In the genomic region with DNA sequence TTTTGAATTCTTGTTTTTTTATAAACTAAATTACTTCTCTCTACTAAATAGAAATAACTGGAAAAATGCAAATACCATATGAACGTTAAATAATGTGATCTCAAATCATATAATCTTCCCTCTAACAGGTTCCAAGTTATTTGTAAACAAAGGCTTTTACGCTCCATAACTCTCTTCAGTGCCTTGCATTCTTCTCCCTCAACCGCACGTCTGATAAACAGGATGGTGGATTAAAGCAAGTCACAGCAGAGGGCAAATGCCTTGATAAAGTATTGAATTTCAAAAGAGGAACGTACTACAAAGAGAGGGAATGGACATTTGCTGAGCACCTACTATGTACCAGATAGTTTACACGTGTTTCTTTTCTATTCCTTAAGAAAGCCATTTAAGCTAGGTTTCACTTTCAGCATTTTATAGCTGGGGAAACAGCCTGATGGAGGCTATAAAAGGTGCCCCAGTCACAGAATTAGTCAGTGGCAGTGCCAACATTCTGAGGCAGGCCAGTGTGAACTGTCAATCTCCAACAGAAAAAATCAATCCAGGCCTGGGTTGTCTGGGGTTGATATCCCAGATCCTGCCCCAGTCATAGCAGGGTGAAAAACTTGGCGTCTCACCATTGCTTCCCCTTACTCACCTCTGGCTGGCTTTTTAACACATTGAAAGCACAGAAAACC, we compare ENCODE assay signal across 21 cellular contexts. TPM values are rescaled to one million over a fixed set of nuclear protein-coding genes. Genes with fewer than 3 reads are reported as not detected.
DNase-seq lines count a peak whose midpoint lies in the region; ATAC-seq, FAIRE-seq and TF ChIP-seq lines count a peak whose summit lies in the region.
"Had no signal": no experiment of that assay in that cellular context is flagged by ENCODE, and none has a peak within 500 bp of the region (broad histone marks: within the 10 kb centered on the region; RNA-seq: fewer than 3 reads in every experiment).

No MANE protein-coding gene starts in this region.

- intact Hi-C loops in colonic mucosa (cut with DNase I) (no loop called here), CD14-positive monocyte (cut with micrococcal nuclease) (no loop called here)

- no peak overlapping the region for H3K4me3 Mint-ChIP-seq in GM23338
- H3K4me3 Mint-ChIP-seq in stimulated activated effector memory CD8-positive, alpha-beta T cell treated with anti-CD3 and anti-CD28 coated beads, Interleukin-12 subunit alpha, Interleukin-12 subunit beta, amount 100 ng/mL, for 72 hours = no peak overlapping the region
- H3K4me3 Mint-ChIP-seq in CD14-positive monocyte = no peak overlapping the region
- H3K4me3 Mint-ChIP-seq: CD4-positive, alpha-beta T cell had no signal

- no peak for FAIRE-seq in HTR-8/SVneo (lab: Jason Lieb, UNC)
- FAIRE-seq: A549, K562 had no signal

- H3K36me3 Mint-ChIP-seq in GM23338 (ENCODE audit: low read depth) (peaks cover 31% of the 10 kb centered on the region; the same call in 2 of the 3 replicates), CD14-positive monocyte (peaks cover 50 to 70% of the 10 kb centered on the region in 2 donors)
- peaks cover 81% of the 10 kb centered on the region for H3K36me3 Mint-ChIP-seq in stimulated activated effector memory CD8-positive, alpha-beta T cell treated with anti-CD3 and anti-CD28 coated beads, Interleukin-12 subunit alpha, Interleukin-12 subunit beta, amount 100 ng/mL, for 72 hours

- H3K79me2 ChIP-seq in GM23338 (replicated peaks; ENCODE audit: insufficient read depth) = no peaks in the 10 kb centered on the region

- H3K4me1 Mint-ChIP-seq in GM23338 (no peaks in the 10 kb centered on the region), CD14-positive monocyte (no peaks in the 10 kb centered on the region)
- no peaks in the 10 kb centered on the region for H3K4me1 Mint-ChIP-seq in stimulated activated effector memory CD8-positive, alpha-beta T cell treated with anti-CD3 and anti-CD28 coated beads, Interleukin-12 subunit alpha, Interleukin-12 subunit beta, amount 100 ng/mL, for 72 hours

- TF ChIP-seq CTCF in GM12864 (IDR thresholded peaks at IDR 0.05; ENCODE audit: low read depth, low read length, missing control alignments) (no peak), GM23338 (conservative IDR thresholded peaks at IDR 0.05; ENCODE audit: low read depth in 2 of 2) (no peak), colonic mucosa (IDR thresholded peaks at IDR 0.05) (no peak), CD14-positive monocyte (IDR thresholded peaks at IDR 0.05) (no peak)

- no peaks in the 10 kb centered on the region for H3K9me3 Mint-ChIP-seq in GM23338
- H3K9me3 Mint-ChIP-seq in stimulated activated effector memory CD8-positive, alpha-beta T cell treated with anti-CD3 and anti-CD28 coated beads, Interleukin-12 subunit alpha, Interleukin-12 subunit beta, amount 100 ng/mL, for 72 hours = no peaks in the 10 kb centered on the region
- H3K9me3 Mint-ChIP-seq in CD14-positive monocyte = no peaks in the 10 kb centered on the region
- H3K9me3 Mint-ChIP-seq: CD4-positive, alpha-beta T cell had no signal

- ATAC-seq in GM23338 (no peak), GM19397 (IDR thresholded peaks at IDR 0.05; ENCODE audit: unreplicated experiment) (no peak)
- ATAC-seq in stimulated activated effector memory CD8-positive, alpha-beta T cell treated with anti-CD3 and anti-CD28 coated beads, Interleukin-12 subunit alpha, Interleukin-12 subunit beta, amount 100 ng/mL, for 72 hours = no peak
- ATAC-seq: A549, K562 had no signal

- H3K9me3 ChIP-seq in colonic mucosa = no peaks in the 10 kb centered on the region
- no peaks in the 10 kb centered on the region for H3K9me3 ChIP-seq in mucosa of rectum (ENCODE audit: control insufficient read depth in 2 of 2, low read length in 2 of 2)
- H3K9me3 ChIP-seq: A549, Peyer's patch, SK-N-SH had no signal

- H3K4me2 ChIP-seq in GM23338 = no peak overlapping the region
- H3K4me2 ChIP-seq: A549, SK-N-SH had no signal

- H3K27me3 Mint-ChIP-seq in GM23338 (ENCODE audit: insufficient read depth, low read depth, poor library complexity) (no peaks in the 10 kb centered on the region), CD14-positive monocyte (ENCODE audit: low read depth in 3 of 3) (no peaks in the 10 kb centered on the region)
- H3K27me3 Mint-ChIP-seq: CD4-positive, alpha-beta T cell had no signal

- H3K9ac ChIP-seq in colonic mucosa (ENCODE audit: low read depth in 2 of 2, low read length in 2 of 2) = no peak overlapping the region
- H3K9ac ChIP-seq in mucosa of rectum (ENCODE audit: low read depth in 1 of 2, low read length in 2 of 2) = peak overlapping the region in 1 of 2 donors; percentile 38
- H3K9ac ChIP-seq: GM23248, SK-N-SH had no signal

- H2AFZ ChIP-seq in GM23338 = no peak overlapping the region
- H2AFZ ChIP-seq: GM23248 had no signal

- H3K36me3 ChIP-seq in GM23338 (ENCODE audit: insufficient read depth) = peaks cover 2% of the 10 kb centered on the region; the same call in 1 of the 2 replicates
- peaks cover 9% of the 10 kb centered on the region for H3K36me3 ChIP-seq in colonic mucosa
- H3K36me3 ChIP-seq in mucosa of rectum (ENCODE audit: control insufficient read depth in 2 of 2, insufficient read depth in 2 of 2, low read length in 2 of 2) = peaks cover 19 to 33% of the 10 kb centered on the region in 2 donors

- peak overlapping the region; percentile 31 for H3K4me3 ChIP-seq in GM12864 (ENCODE audit: low read depth, low read length)
- H3K4me3 ChIP-seq in GM23338 = no peak overlapping the region
- no peak overlapping the region for H3K4me3 ChIP-seq in colonic mucosa
- peak overlapping the region; percentile 35 to 45 for H3K4me3 ChIP-seq in mucosa of rectum (ENCODE audit: low read length in 2 of 2)
- H3K4me3 ChIP-seq: A549, GM23248, K562, Peyer's patch had no signal

- H3K27ac Mint-ChIP-seq in GM23338 = no peak overlapping the region
- H3K27ac Mint-ChIP-seq in stimulated activated effector memory CD8-positive, alpha-beta T cell treated with anti-CD3 and anti-CD28 coated beads, Interleukin-12 subunit alpha, Interleukin-12 subunit beta, amount 100 ng/mL, for 72 hours = no peak overlapping the region
- no peak overlapping the region for H3K27ac Mint-ChIP-seq in CD14-positive monocyte
- H3K27ac Mint-ChIP-seq: CD4-positive, alpha-beta T cell had no signal

- H3K4me1 ChIP-seq in GM23338 (ENCODE audit: insufficient read depth) (no peaks in the 10 kb centered on the region), colonic mucosa (no peaks in the 10 kb centered on the region), mucosa of rectum (ENCODE audit: control insufficient read depth in 2 of 2, insufficient read depth in 2 of 2, low read length in 2 of 2) (no peaks in the 10 kb centered on the region)
- H3K4me1 ChIP-seq: A549, Peyer's patch had no signal

- H3K9me2 ChIP-seq in GM23338 (ENCODE audit: insufficient read depth) = no peaks in the 10 kb centered on the region
- H3K9me2 ChIP-seq: SK-N-SH had no signal

- no peaks in the 10 kb centered on the region for H4K20me1 ChIP-seq in GM23338 (replicated peaks; ENCODE audit: insufficient read depth)

- DNase-seq in GM12864 (ENCODE audit: low read depth) (no peak), GM23338 (ENCODE audit: low spot score) (no peak), colonic mucosa (peak; percentile 45), CD14-positive monocyte (ENCODE audit: low spot score) (no peak), HTR-8/SVneo (ENCODE audit: insufficient read length, low spot score) (no peak)
- DNase-seq in stimulated activated effector memory CD8-positive, alpha-beta T cell treated with anti-CD3 and anti-CD28 coated beads, Interleukin-12 subunit alpha, Interleukin-12 subunit beta, amount 100 ng/mL, for 72 hours (ENCODE audit: low spot score in 2 of 2) = no peak
- DNase-seq: AML-193; CD4-positive, alpha-beta T cell; DMS79; GM23248; NCI-H1436 treated with DMSO at 0.1 percent for 48 hours; NCI-H2081 treated with DMSO at 0.1 percent for 48 hours; NCI-H345; NCI-H69; Peyer's patch; Right ventricle myocardium superior; SK-N-SH had no signal

- H3F3A ChIP-seq in GM23338 (replicated peaks; ENCODE audit: low read depth) = no peaks in the 10 kb centered on the region

- H3K27me3 ChIP-seq in GM23338 (ENCODE audit: insufficient read depth) = no peaks in the 10 kb centered on the region
- no peaks in the 10 kb centered on the region for H3K27me3 ChIP-seq in colonic mucosa
- no peaks in the 10 kb centered on the region for H3K27me3 ChIP-seq in mucosa of rectum (ENCODE audit: control insufficient read depth in 2 of 2, insufficient read depth in 2 of 2, low read length in 2 of 2)
- H3K27me3 ChIP-seq: Peyer's patch had no signal

- peak overlapping the region; percentile 57; the same call in 1 of the 2 replicates for H3K27ac ChIP-seq in GM23338 (ENCODE audit: low read depth)
- H3K27ac ChIP-seq in colonic mucosa = no peak overlapping the region
- peak overlapping the region in 1 of 2 donors; percentile 70 for H3K27ac ChIP-seq in mucosa of rectum (ENCODE audit: low read depth in 2 of 2, low read length in 2 of 2)
- H3K27ac ChIP-seq: A549, GM23248 had no signal

TF ChIP-seq in GM23338, 12 proteins besides CTCF, POLR2A, EP300 and RAD21:
- TF ChIP-seq STAT1 (IDR thresholded peaks at IDR 0.05; ENCODE audit: unreplicated experiment) = no peak
- no peak for TF ChIP-seq NANOG (IDR thresholded peaks at IDR 0.05; ENCODE audit: borderline replicate concordance)
- TF ChIP-seq EZH2phosphoT487 (IDR thresholded peaks at IDR 0.05; ENCODE audit: unreplicated experiment) = no peak
TF ChIP-seq in GM23338: peak in this region for 0.

RNA-seq across cellular contexts. Expression of a gene that starts 15.8 kb away (rescaled TPM):
- total RNA-seq in GM23338 (2014; rRNA removed; shearing (Covaris generic)) = 26.1 and 26.8 TPM in 2 replicates
- polyA plus RNA-seq in GM23338 (2016; fragmentation: Nextera tagmentation; extraction: Ambion mirVana) = 62.2 and 62.7 TPM in 2 replicates
- 10 to 100 TPM; 18.1 to 21.7 TPM for total RNA-seq in colonic mucosa
- 10 to 100 TPM in 1 of 2 donors, 1 to 10 TPM in 1; 9.5 to 11.3 TPM for polyA plus RNA-seq in CD14-positive monocyte

RNA-seq across cellular contexts. Expression of a gene that starts 34.2 kb away (rescaled TPM):
- total RNA-seq in GM23338 (2014; rRNA removed; shearing (Covaris generic)) = 32.6 and 32.8 TPM in 2 replicates
- polyA plus RNA-seq in GM23338 (2016; fragmentation: Nextera tagmentation; extraction: Ambion mirVana) (6.5 and 7.3 TPM in 2 replicates), CD14-positive monocyte (1 to 10 TPM in 1 of 2 donors, under 1 TPM in 1; 0.79 to 5.0 TPM)
- total RNA-seq in colonic mucosa = 10 to 100 TPM in 1 of 2 donors, 1 to 10 TPM in 1; 6.8 to 14.5 TPM

Comparison
In these comparisons a context has a peak if more than half of its experiments do, and no peak if none do; other contexts are left out.
1. H3K4me3 ChIP-seq: peak in GM12864 (single experiment) and mucosa of rectum (2 of 2); none in GM23338 (single experiment) and colonic mucosa (single experiment).